32 cellular contexts compared by ENCODE assay signal in genomic region chr21:35730325-35730724, GRCh38.
"Had no signal": no experiment of that assay in that cellular context is flagged by ENCODE, and none has a peak within 500 bp of the region (broad histone marks: within the 10 kb centered on the region; RNA-seq: fewer than 3 reads in every experiment).

No MANE protein-coding gene starts in this region.

- H3K9me3 ChIP-seq: ascending aorta, colonic mucosa, esophagus squamous epithelium, pancreas, psoas muscle, sigmoid colon, uterus had no signal

- ATAC-seq: left colon; pancreas; psoas muscle; stimulated activated memory B cell treated with anti-CD40 and anti-IgM and Interleukin-4, amounts not matched to agents 10 μg/mL and 1 μg/mL and 100 μg/mL, for 72 hours; stimulated activated naive CD8-positive, alpha-beta T cell treated with anti-CD3 and anti-CD28 coated beads, Interleukin-15, amount 100 ng/mL, for 72 hours had no signal

- H3K36me3 ChIP-seq: ascending aorta, cardiac muscle cell, colonic mucosa, esophagus squamous epithelium, pancreas, sigmoid colon, uterus had no signal

- H3K36me3 Mint-ChIP-seq: activated naive CD4-positive, alpha-beta T cell treated with anti-CD3 and anti-CD28 coated beads, Interleukin-2, amount 10 ng/mL, durations not matched to agents 7 days and 5 days; activated naive CD8-positive, alpha-beta T cell treated with anti-CD3 and anti-CD28 coated beads, Interleukin-2, amount 10 ng/mL, durations not matched to agents 7 days and 5 days; brain; immature natural killer cell; mesothelial cell of epicardium; stimulated activated memory B cell treated with anti-CD40 and anti-IgM and Interleukin-4, amounts not matched to agents 10 μg/mL and 1 μg/mL and 100 μg/mL, for 72 hours had no signal

- H3K4me3 ChIP-seq: ascending aorta, cardiac muscle cell, colonic mucosa, esophagus squamous epithelium, pancreas, psoas muscle, sigmoid colon, uterus had no signal

- H3K27me3 ChIP-seq: ascending aorta, cardiac muscle cell, colonic mucosa, pancreas had no signal

- H3K9me3 Mint-ChIP-seq: activated B cell treated with CpG ODN at 0.5 μM for 24 hours; activated naive CD4-positive, alpha-beta T cell treated with anti-CD3 and anti-CD28 coated beads, Interleukin-2, amount 10 ng/mL, durations not matched to agents 7 days and 5 days; stimulated activated memory B cell treated with anti-CD40 and anti-IgM and Interleukin-4, amounts not matched to agents 10 μg/mL and 1 μg/mL and 100 μg/mL, for 72 hours; stimulated activated naive CD8-positive, alpha-beta T cell treated with anti-CD3 and anti-CD28 coated beads, Interleukin-15, amount 100 ng/mL, for 72 hours had no signal

- H3K4me1 ChIP-seq: ascending aorta, colonic mucosa, pancreas, psoas muscle, sigmoid colon, uterus had no signal

- H3K27ac ChIP-seq: ascending aorta, cardiac muscle cell, colonic mucosa, esophagus squamous epithelium, pancreas, psoas muscle, sigmoid colon, uterus had no signal

- H3K27ac Mint-ChIP-seq: activated B cell treated with CpG ODN at 0.5 μM for 24 hours; activated naive CD4-positive, alpha-beta T cell treated with anti-CD3 and anti-CD28 coated beads, Interleukin-2, amount 10 ng/mL, durations not matched to agents 7 days and 5 days; activated naive CD8-positive, alpha-beta T cell treated with anti-CD3 and anti-CD28 coated beads, Interleukin-2, amount 10 ng/mL, durations not matched to agents 7 days and 5 days; brain; immature natural killer cell; mesothelial cell of epicardium; naive B cell; stimulated activated memory B cell treated with anti-CD40 and anti-IgM and Interleukin-4, amounts not matched to agents 10 μg/mL and 1 μg/mL and 100 μg/mL, for 72 hours; type B pancreatic cell had no signal

- DNase-seq: activated B cell treated with CpG ODN at 0.5 μM for 24 hours; activated CD4-positive, alpha-beta T cell treated with anti-CD3 and anti-CD28 coated beads, Interleukin-2, amount 50 U/mL, for 1 hour; activated effector memory CD4-positive, alpha-beta T cell treated with anti-CD3 and anti-CD28 coated beads, Interleukin-2, amount 50 U/mL, for 16 hours; activated naive CD4-positive, alpha-beta T cell treated with anti-CD3 and anti-CD28 coated beads, Interleukin-2, amount 10 ng/mL, durations not matched to agents 7 days and 5 days; activated naive CD8-positive, alpha-beta T cell treated with anti-CD3 and anti-CD28 coated beads, Interleukin-2, amount 10 ng/mL, durations not matched to agents 7 days and 5 days; activated T-cell treated with anti-CD3 and anti-CD28 coated beads for 4 hours; cerebellar nuclear complex; colonic mucosa; esophagus squamous epithelium; immature natural killer cell; kidney; left colon; mammary epithelial cell; naive B cell; nucleus accumbens; pancreas; psoas muscle; sigmoid colon; small intestine; stimulated activated CD4-positive, alpha-beta T cell treated with anti-CD3 and anti-CD28 coated beads, Interleukin-1b, Interleukin-23, amount 100 ng/mL, for 48 hours; stimulated activated CD4-positive, alpha-beta T cell treated with anti-CD3 and anti-CD28 coated beads, Interleukin-4, amount 100 ng/mL, for 4 hours; stimulated activated CD8-positive, alpha-beta memory T cell treated with anti-CD3 and anti-CD28 coated beads, Interleukin-4, amount 100 ng/mL, for 48 hours; stimulated activated naive CD8-positive, alpha-beta T cell treated with anti-CD3 and anti-CD28 coated beads, Interleukin-15, amount 100 ng/mL, for 72 hours; substantia nigra; T-helper 2 cell; uterus had no signal

- H3K4me1 Mint-ChIP-seq: activated B cell treated with CpG ODN at 0.5 μM for 24 hours; activated naive CD4-positive, alpha-beta T cell treated with anti-CD3 and anti-CD28 coated beads, Interleukin-2, amount 10 ng/mL, durations not matched to agents 7 days and 5 days; activated naive CD8-positive, alpha-beta T cell treated with anti-CD3 and anti-CD28 coated beads, Interleukin-2, amount 10 ng/mL, durations not matched to agents 7 days and 5 days; brain; immature natural killer cell; mesothelial cell of epicardium; naive B cell; stimulated activated memory B cell treated with anti-CD40 and anti-IgM and Interleukin-4, amounts not matched to agents 10 μg/mL and 1 μg/mL and 100 μg/mL, for 72 hours; stimulated activated naive CD8-positive, alpha-beta T cell treated with anti-CD3 and anti-CD28 coated beads, Interleukin-15, amount 100 ng/mL, for 72 hours had no signal

- H3K27me3 Mint-ChIP-seq: brain had no signal

- H3K4me3 Mint-ChIP-seq: activated B cell treated with CpG ODN at 0.5 μM for 24 hours; activated naive CD4-positive, alpha-beta T cell treated with anti-CD3 and anti-CD28 coated beads, Interleukin-2, amount 10 ng/mL, durations not matched to agents 7 days and 5 days; activated naive CD8-positive, alpha-beta T cell treated with anti-CD3 and anti-CD28 coated beads, Interleukin-2, amount 10 ng/mL, durations not matched to agents 7 days and 5 days; brain; immature natural killer cell; mesothelial cell of epicardium; naive B cell; stimulated activated memory B cell treated with anti-CD40 and anti-IgM and Interleukin-4, amounts not matched to agents 10 μg/mL and 1 μg/mL and 100 μg/mL, for 72 hours; stimulated activated naive CD8-positive, alpha-beta T cell treated with anti-CD3 and anti-CD28 coated beads, Interleukin-15, amount 100 ng/mL, for 72 hours; type B pancreatic cell had no signal
